ENCODE assay signal across 9 cellular contexts in genomic region chr2:31234690-31235503, GRCh38. TPM values are rescaled to one million over a fixed set of nuclear protein-coding genes. Genes with fewer than 3 reads are reported as not detected.
DNase-seq lines count a peak whose midpoint lies in the region; ATAC-seq, FAIRE-seq and TF ChIP-seq lines count a peak whose summit lies in the region.
"Had no signal": no experiment of that assay in that cellular context is flagged by ENCODE, and none has a peak within 500 bp of the region (broad histone marks: within the 10 kb centered on the region; RNA-seq: fewer than 3 reads in every experiment).

No MANE protein-coding gene starts in this region.

- no peaks in the 10 kb centered on the region for H4K20me1 ChIP-seq in fibroblast of lung (ENCODE audit: control insufficient read depth, extremely low read depth, insufficient read depth, low read length)

- CTCF ChIA-PET in CD4-positive, alpha-beta T cell (lab: Charles Lee) = no interaction called here

- peaks cover 12% of the 10 kb centered on the region for H3K4me1 ChIP-seq in fibroblast of lung (ENCODE audit: control insufficient read depth, extremely low read depth, insufficient read depth, low read length)
- H3K4me1 ChIP-seq in parathyroid adenoma = no peaks in the 10 kb centered on the region

- H3K9ac ChIP-seq in SK-N-MC (ENCODE audit: insufficient read length) (no peak overlapping the region), fibroblast of lung (ENCODE audit: insufficient read depth, low read length) (peak overlapping the region; percentile 60), parathyroid adenoma (no peak overlapping the region)

- intact Hi-C loops in CD4-positive, alpha-beta T cell (cut with DNase I, micrococcal nuclease) = loop anchor here in 1 of 2 experiments (5.0 to 10.0 kb wide), 5 partner anchors 97 to 1080 kb away; partner anchors contain the start of genes SLC30A6 and SPAST

- H3K36me3 ChIP-seq in SK-N-MC (ENCODE audit: insufficient read depth, low read length) = no peaks in the 10 kb centered on the region
- H3K36me3 ChIP-seq in fibroblast of lung (ENCODE audit: control insufficient read depth, insufficient read depth, low read length) = peaks cover 3% of the 10 kb centered on the region
- H3K36me3 ChIP-seq in parathyroid adenoma (ENCODE audit: control insufficient read depth, insufficient read depth, low read length) = no peaks in the 10 kb centered on the region

- H3K79me2 ChIP-seq in fibroblast of lung (ENCODE audit: control insufficient read depth, insufficient read depth, low read length) = no peaks in the 10 kb centered on the region
- H3K79me2 ChIP-seq in parathyroid adenoma = no peaks in the 10 kb centered on the region

- peak overlapping the region; percentile 69; the same call in 1 of the 2 replicates for H3K4me3 ChIP-seq in SK-N-MC
- H3K4me3 ChIP-seq in fibroblast of lung (replicated peaks in 1 of 4; ENCODE audit: control extremely low read depth in 1 of 4, insufficient read depth in 1 of 4, low read depth in 3 of 4, low read length in 4 of 4) = peak overlapping the region; percentile 72 to 78 (median 75)
- peak overlapping the region; percentile 81 for H3K4me3 ChIP-seq in parathyroid adenoma (ENCODE audit: low read depth, low read length)
- H3K4me3 ChIP-seq: K562 had no signal

- no peak overlapping the region for H3K27ac ChIP-seq in CD4-positive, alpha-beta T cell (ENCODE audit: low read depth, low read length)
- no peak overlapping the region for H3K27ac ChIP-seq in SK-N-MC
- peak overlapping the region; percentile 55 for H3K27ac ChIP-seq in fibroblast of lung (ENCODE audit: insufficient read depth, low read length)
- no peak overlapping the region for H3K27ac ChIP-seq in parathyroid adenoma

- peaks cover 5% of the 10 kb centered on the region for H3K27me3 Mint-ChIP-seq in CD4-positive, alpha-beta T cell

- H3K4me2 ChIP-seq in fibroblast of lung (ENCODE audit: extremely low read depth, insufficient read depth, low read length) (peak overlapping the region; percentile 59), parathyroid adenoma (ENCODE audit: low read length) (peak overlapping the region; percentile 91)

- no peaks in the 10 kb centered on the region for H3K36me3 Mint-ChIP-seq in CD4-positive, alpha-beta T cell (ENCODE audit: low read depth)

- H3K27me3 ChIP-seq in CD4-positive, alpha-beta T cell (ENCODE audit: control insufficient read depth, insufficient read depth, low read length) = no peaks in the 10 kb centered on the region
- H3K27me3 ChIP-seq in fibroblast of lung (ENCODE audit: control insufficient read depth, insufficient read depth, low read length) = peaks cover 3% of the 10 kb centered on the region
- no peaks in the 10 kb centered on the region for H3K27me3 ChIP-seq in parathyroid adenoma (ENCODE audit: control insufficient read depth, insufficient read depth, low read length)

- peaks cover 31% of the 10 kb centered on the region for H3K4me1 Mint-ChIP-seq in CD4-positive, alpha-beta T cell (ENCODE audit: low read depth)

- H3K27ac Mint-ChIP-seq in CD4-positive, alpha-beta T cell = peak overlapping the region; percentile 78

- no peak for TF ChIP-seq CTCF in CD4-positive, alpha-beta T cell (IDR thresholded peaks at IDR 0.05)
- no peak for TF ChIP-seq CTCF in fibroblast of lung (conservative IDR thresholded peaks at IDR 0.05 in 1 of 2, IDR thresholded peaks at IDR 0.05 in 1 of 2; ENCODE audit: low read depth in 1 of 2, low read length in 2 of 2)
- no peak for TF ChIP-seq CTCF in parathyroid adenoma (IDR thresholded peaks at IDR 0.05)

- FAIRE-seq in frontal cortex (lab: Jason Lieb, UNC) = no peak
- FAIRE-seq: K562 had no signal

- ATAC-seq in CD4-positive, alpha-beta T cell (ENCODE audit: poor library complexity) = no peak

- POLR2A ChIA-PET in CD4-positive, alpha-beta T cell (lab: Charles Lee) = no interaction called here

- DNase-seq in CD4-positive, alpha-beta T cell = no peak
- DNase-seq in SK-N-MC (ENCODE audit: low read depth, low spot score) (no peak), fibroblast of lung (ENCODE audit: low read depth in 2 of 2) (no peak), frontal cortex (ENCODE audit: low spot score in 2 of 2) (no peak), NCI-H1105 treated with DMSO at 0.1 percent for 48 hours (lab: John Stamatoyannopoulos, UW) (no peak), occipital lobe (lab: John Stamatoyannopoulos, UW) (no peak), SW480 (ENCODE audit: low spot score) (no peak)

- H3K9me3 ChIP-seq in CD4-positive, alpha-beta T cell (ENCODE audit: control insufficient read depth, low read length) = no peaks in the 10 kb centered on the region
- H3K9me3 ChIP-seq in SK-N-MC (ENCODE audit: low read depth, low read length) (no peaks in the 10 kb centered on the region), fibroblast of lung (ENCODE audit: control insufficient read depth, insufficient read depth, low read depth, low read length) (no peaks in the 10 kb centered on the region), parathyroid adenoma (ENCODE audit: control insufficient read depth, low read length) (no peaks in the 10 kb centered on the region)

- peak overlapping the region; percentile 86 for H3K4me3 Mint-ChIP-seq in CD4-positive, alpha-beta T cell

- peak overlapping the region; percentile 79 for H2AFZ ChIP-seq in fibroblast of lung (ENCODE audit: low read length)
- H2AFZ ChIP-seq in parathyroid adenoma = peak overlapping the region; percentile 77

- H3K9me3 Mint-ChIP-seq in CD4-positive, alpha-beta T cell = no peaks in the 10 kb centered on the region

RNA-seq across cellular contexts. Expression of gene EHD3, which starts 0.9 kb away (rescaled TPM):
- total RNA-seq in CD4-positive, alpha-beta T cell = 1 to 10 TPM; 1.4 to 1.7 TPM
- 12.3 and 30.6 TPM in 2 replicates for total RNA-seq in fibroblast of lung
- polyA plus RNA-seq in fibroblast of lung = 37.1 and 37.5 TPM in 2 replicates
- 33.4 and 35.8 TPM in 2 replicates for polyA plus RNA-seq in fibroblast of lung (2012)
- polyA minus RNA-seq in fibroblast of lung (ENCODE audit: low replicate concordance) = 75.9 and 83.1 TPM in 2 replicates
- total RNA-seq in frontal cortex = 7.7 TPM
- total RNA-seq in occipital lobe = 7.5 TPM

RNA-seq across cellular contexts. Expression of gene CAPN14, which starts 17.6 kb away (rescaled TPM):
- under 1 TPM; 0.20 to 0.30 TPM for total RNA-seq in CD4-positive, alpha-beta T cell
- under 0.01 and 0.17 TPM in 2 replicates for total RNA-seq in fibroblast of lung
- polyA plus RNA-seq in fibroblast of lung = 0.05 and 0.07 TPM in 2 replicates
- 0.06 TPM in 1 of 2 replicates, not detected in the other for polyA plus RNA-seq in fibroblast of lung (2012)
- not detected in 2 replicates for polyA minus RNA-seq in fibroblast of lung (ENCODE audit: low replicate concordance)
- 0.82 TPM for total RNA-seq in frontal cortex
- 1.4 TPM for total RNA-seq in occipital lobe
- total RNA-seq: K562 had no signal
- polyA plus RNA-seq: K562 had no signal
